In genomic region chr20:53947501-53948195, GRCh38 we compare ENCODE assay signal across 16 cellular contexts.
DNase-seq lines count a peak whose midpoint lies in the region; ATAC-seq and TF ChIP-seq lines count a peak whose summit lies in the region.
"Had no signal": no experiment of that assay in that cellular context is flagged by ENCODE, and none has a peak within 500 bp of the region (broad histone marks: within the 10 kb centered on the region; RNA-seq: fewer than 3 reads in every experiment).

No MANE protein-coding gene starts in this region.

- H3K9me3 ChIP-seq in CD8-positive, alpha-beta T cell (ENCODE audit: low read length): no peaks in the 10 kb centered on the region
- no peaks in the 10 kb centered on the region for H3K9me3 ChIP-seq in IMR-90 (ENCODE audit: control insufficient read depth, insufficient read depth, low read length)
- no peaks in the 10 kb centered on the region for H3K9me3 ChIP-seq in osteoblast (ENCODE audit: low read depth, low read length)
- H3K9me3 ChIP-seq: SJSA1 had no signal

- intact Hi-C loops in CD8-positive, alpha-beta T cell (cut with DNase I, micrococcal nuclease): loop anchor here (2.0 to 10.0 kb wide), 3 partner anchors 75 to 1633 kb away; no protein-coding TSS in a partner anchor
- intact Hi-C loops in IMR-90 (cut with micrococcal nuclease): no loop called here

- no peaks in the 10 kb centered on the region for H3K9me3 Mint-ChIP-seq in CD8-positive, alpha-beta T cell
- H3K9me3 Mint-ChIP-seq in central memory CD8-positive, alpha-beta T cell: no peaks in the 10 kb centered on the region

- H3K9ac ChIP-seq in IMR-90 (ENCODE audit: low read depth, low read length): no peak overlapping the region
- H3K9ac ChIP-seq: KMS-11 had no signal

- H3K4me1 ChIP-seq in CD8-positive, alpha-beta T cell (ENCODE audit: insufficient read depth, low read length): peaks cover 32% of the 10 kb centered on the region
- H3K4me1 ChIP-seq in IMR-90 (ENCODE audit: control insufficient read depth, insufficient read depth, low read length) (peaks cover 11% of the 10 kb centered on the region), osteoblast (ENCODE audit: insufficient read depth, low read length) (peaks cover 19% of the 10 kb centered on the region)

- dilution Hi-C loops in IMR-90 (cut with HindIII; ENCODE audit: low sequenced_read_pairs, unreplicated experiment): no loop called here

- no peaks in the 10 kb centered on the region for H3K36me3 Mint-ChIP-seq in CD8-positive, alpha-beta T cell
- H3K36me3 Mint-ChIP-seq in central memory CD8-positive, alpha-beta T cell (ENCODE audit: insufficient read depth): peaks cover 11% of the 10 kb centered on the region

- H3K4me3 Mint-ChIP-seq in CD8-positive, alpha-beta T cell: no peak overlapping the region
- no peak overlapping the region for H3K4me3 Mint-ChIP-seq in central memory CD8-positive, alpha-beta T cell

- H3K36me3 ChIP-seq in CD8-positive, alpha-beta T cell (ENCODE audit: insufficient read depth, low read length): no peaks in the 10 kb centered on the region
- no peaks in the 10 kb centered on the region for H3K36me3 ChIP-seq in IMR-90 (ENCODE audit: control insufficient read depth, insufficient read depth, low read length)
- no peaks in the 10 kb centered on the region for H3K36me3 ChIP-seq in osteoblast (ENCODE audit: insufficient read depth, low read length)
- H3K36me3 ChIP-seq: SJSA1 had no signal

- no peaks in the 10 kb centered on the region for H3K79me2 ChIP-seq in osteoblast (ENCODE audit: insufficient read depth, low read length)

- no peak overlapping the region; the same call in 1 of the 2 replicates for H2AK5ac ChIP-seq in IMR-90 (ENCODE audit: low read depth, low read length)

- no peak overlapping the region; the same call in 1 of the 2 replicates for H4K91ac ChIP-seq in IMR-90 (ENCODE audit: insufficient read depth, low read depth, low read length)

- no peaks in the 10 kb centered on the region for H3K27me3 ChIP-seq in CD8-positive, alpha-beta T cell (ENCODE audit: insufficient read depth, low read length)
- H3K27me3 ChIP-seq in IMR-90 (ENCODE audit: control insufficient read depth, insufficient read depth, low read length) (no peaks in the 10 kb centered on the region), osteoblast (ENCODE audit: insufficient read depth, low read length) (no peaks in the 10 kb centered on the region)
- H3K27me3 ChIP-seq: SJSA1 had no signal

- no peak overlapping the region for H3K4me3 ChIP-seq in CD8-positive, alpha-beta T cell (ENCODE audit: low read depth, low read length)
- no peak overlapping the region for H3K4me3 ChIP-seq in IMR-90 (ENCODE audit: insufficient read depth, low read depth, low read length)
- H3K4me3 ChIP-seq in osteoblast (ENCODE audit: insufficient read depth, low read length): no peak overlapping the region
- H3K4me3 ChIP-seq: SJSA1 had no signal

- no peak for TF ChIP-seq POLR2A in IMR-90 (IDR thresholded peaks at IDR 0.05; ENCODE audit: low read depth, low read length)

- H3K4ac ChIP-seq in IMR-90 (ENCODE audit: low read depth, low read length): no peak overlapping the region

- H3K23ac ChIP-seq in IMR-90 (ENCODE audit: low read depth, low read length): no peak overlapping the region

- no peak overlapping the region for H4K8ac ChIP-seq in IMR-90 (ENCODE audit: low read depth in 2 of 2, low read length in 2 of 2)

- no peak overlapping the region for H4K5ac ChIP-seq in IMR-90 (ENCODE audit: low read depth, low read length)

- H2BK5ac ChIP-seq in IMR-90 (ENCODE audit: low read depth, low read length, poor library complexity, severe bottlenecking): no peak overlapping the region

- H3K56ac ChIP-seq in IMR-90 (ENCODE audit: extremely low read depth, insufficient read depth, low read length): no peak overlapping the region

- H3K14ac ChIP-seq in IMR-90 (replicated peaks; ENCODE audit: low read depth, low read length): no peak overlapping the region

- CTCF ChIA-PET in CD8-positive, alpha-beta T cell (lab: Charles Lee): interaction anchor here (0.5 to 1.4 kb wide), 6 partner anchors 8 to 397 kb away, joined by 3 to 5 read pairs (median 3); no protein-coding TSS in a partner anchor
- CTCF ChIA-PET in IMR-90 (lab: Yijun Ruan, JAX): no interaction called here

- 92% methylated on average over 4 of the region's 17 CpGs; no CpG with 5 or more reads in 1 of the 2 experiments for WGBS in IMR-90 (ENCODE audit: extremely low coverage in 2 of 2, insufficient read length in 1 of 2), 2 experiments

- no peak for DNase-seq in CD8-positive, alpha-beta T cell
- DNase-seq in IMR-90 (no peak), osteoblast (ENCODE audit: insufficient read length, low spot score, missing footprints) (peak; percentile 32), NCI-H2107 (lab: John Stamatoyannopoulos, UW) (no peak), UCSD-AML1 (lab: John Stamatoyannopoulos, UW; ENCODE audit: unreplicated experiment) (no peak)
- DNase-seq in central memory CD8-positive, alpha-beta T cell (ENCODE audit: low spot score in 2 of 2): no peak
- DNase-seq in activated effector memory CD4-positive, alpha-beta T cell treated with Interleukin-2 at 50 U/mL for 16 hours: no peak
- DNase-seq: DMS79, NCI-H1048, NCI-H1436 treated with DMSO at 0.1 percent for 48 hours, NCI-H2029 treated with DMSO at 0.1 percent for 48 hours, NCI-H510A, NCI-H774, PC-3 had no signal

- TF ChIP-seq RAD21 in IMR-90 (IDR thresholded peaks at IDR 0.05; ENCODE audit: low read length): no peak

- peak overlapping the region; percentile 84; the same call in 1 of the 3 replicates for H2BK15ac ChIP-seq in IMR-90 (ENCODE audit: low read depth, low read length)

- no peak overlapping the region for H3K4me2 ChIP-seq in IMR-90 (ENCODE audit: low read depth, low read length)
- no peak overlapping the region for H3K4me2 ChIP-seq in osteoblast (ENCODE audit: insufficient read depth, low read length)
- H3K4me2 ChIP-seq: KMS-11 had no signal

- no peak overlapping the region for H2BK20ac ChIP-seq in IMR-90 (ENCODE audit: low read depth, low read length)

- in situ Hi-C loops in IMR-90 (cut with MboI; ENCODE audit: low sequenced_read_pairs): loop anchor here (25.0 kb wide), 2 partner anchors 785 to 1460 kb away; no protein-coding TSS in a partner anchor

- no peak for TF ChIP-seq CTCF in CD8-positive, alpha-beta T cell (IDR thresholded peaks at IDR 0.05)
- TF ChIP-seq CTCF in IMR-90 (conservative IDR thresholded peaks at IDR 0.05; ENCODE audit: low read depth, low read length): no peak
- no peak for TF ChIP-seq CTCF in osteoblast (IDR thresholded peaks at IDR 0.05; ENCODE audit: extremely low read depth, low read depth, low read length)

- H3K9me1 ChIP-seq in IMR-90 (ENCODE audit: insufficient read depth, low read length): peaks cover 15% of the 10 kb centered on the region

- H3K27ac Mint-ChIP-seq in CD8-positive, alpha-beta T cell: peak overlapping the region; percentile 98
- H3K27ac Mint-ChIP-seq in central memory CD8-positive, alpha-beta T cell (ENCODE audit: low read depth): peak overlapping the region; percentile 99

- H3K18ac ChIP-seq in IMR-90 (ENCODE audit: low read depth, low read length): no peak overlapping the region

- H3K4me1 Mint-ChIP-seq in CD8-positive, alpha-beta T cell (ENCODE audit: low read depth): peaks cover 44% of the 10 kb centered on the region
- H3K4me1 Mint-ChIP-seq in central memory CD8-positive, alpha-beta T cell: peaks cover 37% of the 10 kb centered on the region

- no peaks in the 10 kb centered on the region for H3K27me3 Mint-ChIP-seq in CD8-positive, alpha-beta T cell (ENCODE audit: low read depth)
- no peaks in the 10 kb centered on the region for H3K27me3 Mint-ChIP-seq in central memory CD8-positive, alpha-beta T cell

- no peak for ATAC-seq in CD8-positive, alpha-beta T cell
- no peak for ATAC-seq in IMR-90 (ENCODE audit: low read depth)
- ATAC-seq in central memory CD8-positive, alpha-beta T cell (replicated peaks; ENCODE audit: extremely low read depth, poor library complexity, severe bottlenecking): no peak
- ATAC-seq: PC-3 had no signal

- POLR2A ChIA-PET in CD8-positive, alpha-beta T cell (lab: Charles Lee): interaction anchor here (0.5 kb wide), 2 partner anchors 120 to 353 kb away, joined by 3 to 4 read pairs; no protein-coding TSS in a partner anchor
- POLR2A ChIA-PET in IMR-90 (lab: Charles Lee; ENCODE audit: unreplicated experiment): no interaction called here

- no peak overlapping the region for H3K27ac ChIP-seq in CD8-positive, alpha-beta T cell (ENCODE audit: low read depth, low read length)
- H3K27ac ChIP-seq in IMR-90 (ENCODE audit: insufficient read depth, low read length) (no peak overlapping the region), osteoblast (ENCODE audit: low read depth, low read length) (no peak overlapping the region)
- H3K27ac ChIP-seq: KMS-11 had no signal

- no TSS peak for BruUV-seq in IMR-90 (replicated peaks; lab: Mats Ljungman, UMichigan)

- H3K79me1 ChIP-seq in IMR-90 (ENCODE audit: low read depth in 1 of 2, low read length in 2 of 2): no peaks in the 10 kb centered on the region

- H2BK120ac ChIP-seq in IMR-90 (ENCODE audit: low read depth, low read length): peak overlapping the region; percentile 37; the same call in 1 of the 2 replicates

- H2AFZ ChIP-seq in IMR-90 (replicated peaks; ENCODE audit: low read length, poor library complexity) (no peak overlapping the region), osteoblast (ENCODE audit: low read length) (no peak overlapping the region)

- H2AK9ac ChIP-seq in IMR-90 (replicated peaks; ENCODE audit: low read depth, low read length, poor library complexity): no peak overlapping the region

- H4K20me1 ChIP-seq in IMR-90 (ENCODE audit: insufficient read depth, low read length) (no peaks in the 10 kb centered on the region), osteoblast (ENCODE audit: insufficient read depth, low read length) (no peaks in the 10 kb centered on the region)

TF ChIP-seq in IMR-90, 13 proteins besides CTCF, POLR2A, EP300 and RAD21 (continues in another document):
- no peak for TF ChIP-seq MAFK (IDR thresholded peaks at IDR 0.05; ENCODE audit: low read depth, low read length)
- TF ChIP-seq ELK1 (IDR thresholded peaks at IDR 0.05; ENCODE audit: borderline replicate concordance, low read depth, low read length): no peak
- no peak for TF ChIP-seq USF2 (IDR thresholded peaks at IDR 0.05; ENCODE audit: low read depth, low read length)
